Comparison of ENCODE assay signal across 23 cellular contexts in genomic region chr1:182283746-182284544, GRCh38.
A peak's percentile ranks its signal among the peaks of the same experiment; 100 is the strongest.
DNase-seq lines count a peak whose midpoint lies in the region; ATAC-seq, FAIRE-seq and TF ChIP-seq lines count a peak whose summit lies in the region.
"Had no signal": no experiment of that assay in that cellular context is flagged by ENCODE, and none has a peak within 500 bp of the region (broad histone marks: within the 10 kb centered on the region; RNA-seq: fewer than 3 reads in every experiment).

No MANE protein-coding gene starts in this region.

- H4K20me1 ChIP-seq in K562 (replicated peaks; ENCODE audit: control insufficient read depth, insufficient read depth, low read length) = no peaks in the 10 kb centered on the region
- no peaks in the 10 kb centered on the region for H4K20me1 ChIP-seq in PC-9 (ENCODE audit: insufficient read depth)

- CTCF ChIA-PET in HEK293T (lab: Yijun Ruan, JAX) (no interaction called here), K562 (lab: Yijun Ruan, JAX; ENCODE audit: low intra/inter-chr PET ratio) (no interaction called here), PC-9 (lab: Charles Lee) (no interaction called here)

- H3K9me1 ChIP-seq in K562 (ENCODE audit: control insufficient read depth, insufficient read depth, low read length) = no peaks in the 10 kb centered on the region

- H3K36me3 ChIP-seq in K562 (ENCODE audit: control insufficient read depth, insufficient read depth, low read length) (no peaks in the 10 kb centered on the region), mucosa of descending colon (ENCODE audit: low read depth) (no peaks in the 10 kb centered on the region), PC-9 (ENCODE audit: low read depth) (no peaks in the 10 kb centered on the region)
- H3K36me3 ChIP-seq: BE2C, HAP-1 had no signal

- TF ChIP-seq CTCF in GM12865 (IDR thresholded peaks at IDR 0.05; ENCODE audit: insufficient read depth, low read depth, low read length, missing control alignments) = no peak
- no peak for TF ChIP-seq CTCF in K562 (IDR thresholded peaks at IDR 0.05 in 2 of 3, conservative IDR thresholded peaks at IDR 0.05 in 1 of 3; ENCODE audit: insufficient read depth in 2 of 3, low read depth in 1 of 3, low read length in 3 of 3)
- TF ChIP-seq CTCF in mucosa of descending colon (IDR thresholded peaks at IDR 0.05) = no peak
- no peak for TF ChIP-seq CTCF in PC-9 (conservative IDR thresholded peaks at IDR 0.05)

- H3K4me2 ChIP-seq in K562 (ENCODE audit: insufficient read depth, low read length) (no peak overlapping the region), PC-9 (no peak overlapping the region)

- no peaks in the 10 kb centered on the region for H3F3A ChIP-seq in PC-9 (ENCODE audit: insufficient read depth, low read depth)

- no peak overlapping the region for H3K27ac ChIP-seq in K562 (ENCODE audit: extremely low read depth, low read depth, low read length)
- no peak overlapping the region for H3K27ac ChIP-seq in PC-9
- H3K27ac ChIP-seq: GM23248, HL-60 had no signal

- no peak for TF ChIP-seq EP300 in K562 (IDR thresholded peaks at IDR 0.05; ENCODE audit: low read length)

- BruUV-seq in K562 (replicated peaks; lab: Mats Ljungman, UMichigan) (no TSS peak), PC-9 (replicated peaks; lab: Mats Ljungman, UMichigan) (no TSS peak)

- H3K9me2 ChIP-seq in PC-9 (ENCODE audit: insufficient read depth) = no peaks in the 10 kb centered on the region

- POLR2A ChIA-PET in HEK293T (lab: Yijun Ruan, JAX) (no interaction called here), K562 (lab: Yijun Ruan, JAX) (interaction anchor here (0.6 to 1.9 kb wide), 4 partner anchors 10 to 528 kb away, joined by 3 to 8 read pairs (median 4); no protein-coding TSS in a partner anchor), PC-9 (lab: Charles Lee; ENCODE audit: unreplicated experiment) (no interaction called here)

- TF ChIP-seq RAD21 in K562 (CRISPR knock-in tag; conservative IDR thresholded peaks at IDR 0.05 in 1 of 2, IDR thresholded peaks at IDR 0.05 in 1 of 2) = no peak

- no peaks in the 10 kb centered on the region for H3K27me3 ChIP-seq in K562 (ENCODE audit: control insufficient read depth in 2 of 2, insufficient read depth in 2 of 2, low read length in 2 of 2)
- no peaks in the 10 kb centered on the region for H3K27me3 ChIP-seq in PC-9 (ENCODE audit: insufficient read depth, low read depth)
- H3K27me3 ChIP-seq: BE2C had no signal

- TF ChIP-seq POLR2A in K562 (conservative IDR thresholded peaks at IDR 0.05) = no peak

- no peaks in the 10 kb centered on the region for H3K9me3 ChIP-seq in K562 (replicated peaks; ENCODE audit: control insufficient read depth, insufficient read depth, low read depth, low read length)
- no peaks in the 10 kb centered on the region for H3K9me3 ChIP-seq in mucosa of descending colon
- H3K9me3 ChIP-seq in PC-9 (ENCODE audit: insufficient read depth, low read depth) = no peaks in the 10 kb centered on the region
- H3K9me3 ChIP-seq: BE2C, HAP-1 had no signal

- H3K79me2 ChIP-seq in K562 (ENCODE audit: control insufficient read depth, insufficient read depth, low read length) = no peaks in the 10 kb centered on the region
- no peaks in the 10 kb centered on the region for H3K79me2 ChIP-seq in PC-9 (ENCODE audit: low read depth)

- in situ Hi-C loops in K562 (cut with MboI) = no loop called here

- H3K4me3 ChIP-seq in GM12865 (ENCODE audit: low read depth, low read length) (no peak overlapping the region), K562 (no peak overlapping the region), mucosa of descending colon (no peak overlapping the region), PC-9 (no peak overlapping the region)
- H3K4me3 ChIP-seq: GM23248, HAP-1 had no signal

- DNase-seq in GM12865 (ENCODE audit: low read depth) = peak; percentile 20
- DNase-seq in HEK293T (ENCODE audit: extremely low spot score) = no peak
- no peak for DNase-seq in K562 (ENCODE audit: extremely low read depth in 1 of 4, low spot score in 3 of 4)
- DNase-seq in mucosa of descending colon = no peak
- DNase-seq in PC-9 = no peak
- DNase-seq in activated T-cell treated with anti-CD3 and anti-CD28 coated beads, Interleukin-2, amount 50 U/mL, for 48 hours = no peak
- DNase-seq: ACHN; BE2C; C1 segment of cervical spinal cord; CD4-positive, CD25-positive, alpha-beta regulatory T cell; CD8-positive, alpha-beta memory T cell; COR-L47; DMS 273 treated with DMSO at 0.1 percent for 48 hours; DND-41; EL; GM23248; IMR-90; Karpas-422; KBM-7 had no signal

- H3K4me1 ChIP-seq in K562 (replicated peaks in 1 of 2; ENCODE audit: control insufficient read depth in 2 of 2, insufficient read depth in 2 of 2, low read length in 2 of 2) (peaks cover 3 to 6% of the 10 kb centered on the region in 2 experiments; a peak in 4 of 5 replicates), mucosa of descending colon (ENCODE audit: low read depth) (no peaks in the 10 kb centered on the region), PC-9 (replicated peaks; ENCODE audit: insufficient read depth) (no peaks in the 10 kb centered on the region)
- H3K4me1 ChIP-seq: BE2C, HAP-1 had no signal

- H2AFZ ChIP-seq in K562 (ENCODE audit: low read depth, low read length) (peak overlapping the region; percentile 21), PC-9 (no peak overlapping the region)
- H2AFZ ChIP-seq: GM23248 had no signal

- H3K9ac ChIP-seq in K562 (ENCODE audit: insufficient read depth in 1 of 2, low read depth in 2 of 2, low read length in 2 of 2) = no peak overlapping the region
- H3K9ac ChIP-seq: GM23248 had no signal

- ATAC-seq in K562 (no peak), mucosa of descending colon (peak; percentile 39), GM18498 (IDR thresholded peaks at IDR 0.05; ENCODE audit: unreplicated experiment) (no peak)

- WGBS in K562 (ENCODE audit: insufficient coverage, low coverage, missing lambda C conversion rate) = 69% methylated on average over 3 of the region's 3 CpGs

- intact Hi-C loops in K562 (cut with micrococcal nuclease) (no loop called here), mucosa of descending colon (cut with DNase I, micrococcal nuclease) (no loop called here), PC-9 (cut with micrococcal nuclease; ENCODE audit: unreplicated experiment) (no loop called here)

- no peak for FAIRE-seq in K562 (lab: Jason Lieb, UNC)
- FAIRE-seq: A204.1 had no signal

TF ChIP-seq in HEK293T, 16 proteins besides CTCF, POLR2A, EP300 and RAD21:
- TF ChIP-seq CTBP1 (IDR thresholded peaks at IDR 0.05; ENCODE audit: borderline replicate concordance) (no peak), PKNOX1 (IDR thresholded peaks at IDR 0.05) (peak; percentile 46)
TF ChIP-seq in HEK293T: peak in this region for 1.

TF ChIP-seq in K562, 482 proteins besides CTCF, POLR2A, EP300 and RAD21 (continues in another document):
- TF ChIP-seq RUNX1 (IDR thresholded peaks at IDR 0.05; ENCODE audit: low read depth) (no peak), PKNOX1 (IDR thresholded peaks at IDR 0.05) (peak; percentile 90), PBX2 (CRISPR knock-in tag; IDR thresholded peaks at IDR 0.05; ENCODE audit: low read depth) (no peak), PBX2 (tag; conservative IDR thresholded peaks at IDR 0.05; ENCODE audit: low read depth) (peak; percentile 53; the same call in 1 of the 2 replicates), MEIS2 (IDR thresholded peaks at IDR 0.05; ENCODE audit: partially characterized antibody) (peak; percentile 43), ZBTB33 (CRISPR knock-in tag; IDR thresholded peaks at IDR 0.05) (no peak), ZNF77 (CRISPR knock-in tag; IDR thresholded peaks at IDR 0.05) (no peak)
